28 cellular contexts compared by ENCODE assay signal in genomic region chr6:93248591-93248990, GRCh38.
"Had no signal": no experiment of that assay in that cellular context is flagged by ENCODE, and none has a peak within 500 bp of the region (broad histone marks: within the 10 kb centered on the region; RNA-seq: fewer than 3 reads in every experiment).

No MANE protein-coding gene starts in this region.

- H3K27ac Mint-ChIP-seq: activated CD4-positive, alpha-beta memory T cell treated with anti-CD3 and anti-CD28 coated beads, Interleukin-2, amount 10 ng/mL, durations not matched to agents 7 days and 5 days; activated CD4-positive, alpha-beta T cell treated with anti-CD3 and anti-CD28 coated beads for 36 hours; activated naive CD4-positive, alpha-beta T cell treated with anti-CD3 and anti-CD28 coated beads for 36 hours; activated naive CD8-positive, alpha-beta T cell; activated T-helper 17 cell treated with anti-CD3 and anti-CD28 coated beads, Interleukin-2, amount 50 U/mL, for 72 hours had no signal

- H3K27me3 Mint-ChIP-seq: activated CD4-positive, alpha-beta memory T cell treated with anti-CD3 and anti-CD28 coated beads, Interleukin-2, amount 10 ng/mL, durations not matched to agents 7 days and 5 days; activated CD4-positive, alpha-beta T cell treated with anti-CD3 and anti-CD28 coated beads for 36 hours; activated naive CD8-positive, alpha-beta T cell; activated T-helper 17 cell treated with anti-CD3 and anti-CD28 coated beads, Interleukin-2, amount 50 U/mL, for 72 hours had no signal

- DNase-seq: activated CD4-positive, alpha-beta memory T cell treated with anti-CD3 and anti-CD28 coated beads, Interleukin-2, amount 10 ng/mL, durations not matched to agents 7 days and 5 days; activated CD4-positive, alpha-beta T cell treated with anti-CD3 and anti-CD28 coated beads for 36 hours; activated CD4-positive, alpha-beta T cell treated with anti-CD3 and anti-CD28 coated beads, Interleukin-2, amount 50 U/mL, for 1 hour; activated gamma-delta T cell; activated naive CD4-positive, alpha-beta T cell treated with anti-CD3 and anti-CD28 coated beads for 36 hours; activated T-cell treated with anti-CD3 and anti-CD28 coated beads for 4 hours; activated T-cell treated with anti-CD3 and anti-CD28 coated beads, Interleukin-2, amount 50 U/mL, for 48 hours; amygdala; cerebellar nuclear complex; KG1; MG63; MV-4-11; NCI-H1092 treated with DMSO at 0.1 percent for 48 hours; NCI-H1417 treated with DMSO at 0.1 percent for 48 hours; NCI-H1694; NCI-H2029 treated with DMSO at 0.1 percent for 48 hours; NCI-H510A; NCI-H526 treated with DMSO at 0.1 percent for 48 hours; NCI-H82; Right ventricle myocardium superior; SJCRH30; SK-N-SH; T-helper 1 cell; WERI-Rb-1 had no signal

- H3K9me2 ChIP-seq: SK-N-SH had no signal

- H3K4me2 ChIP-seq: SK-N-SH had no signal

- H3K4me1 Mint-ChIP-seq: activated CD4-positive, alpha-beta memory T cell treated with anti-CD3 and anti-CD28 coated beads, Interleukin-2, amount 10 ng/mL, durations not matched to agents 7 days and 5 days; activated CD4-positive, alpha-beta T cell treated with anti-CD3 and anti-CD28 coated beads for 36 hours; activated T-helper 17 cell treated with anti-CD3 and anti-CD28 coated beads, Interleukin-2, amount 50 U/mL, for 72 hours had no signal

- H3K4me3 ChIP-seq: MG63, SJCRH30 had no signal

- H3K9me3 ChIP-seq: MG63, SJCRH30, SK-N-SH had no signal

- H3K9ac ChIP-seq: SK-N-SH had no signal

- H3K4me3 Mint-ChIP-seq: activated CD4-positive, alpha-beta memory T cell treated with anti-CD3 and anti-CD28 coated beads, Interleukin-2, amount 10 ng/mL, durations not matched to agents 7 days and 5 days; activated CD4-positive, alpha-beta T cell treated with anti-CD3 and anti-CD28 coated beads for 36 hours; activated naive CD4-positive, alpha-beta T cell treated with anti-CD3 and anti-CD28 coated beads for 36 hours; activated naive CD8-positive, alpha-beta T cell; activated T-helper 17 cell treated with anti-CD3 and anti-CD28 coated beads, Interleukin-2, amount 50 U/mL, for 72 hours had no signal

- H3K4me1 ChIP-seq: SJCRH30 had no signal

- H3K36me3 Mint-ChIP-seq: activated naive CD8-positive, alpha-beta T cell had no signal

- H3K27ac ChIP-seq: RWPE1, SJCRH30, WERI-Rb-1 had no signal

- H3K27me3 ChIP-seq: MG63, SJCRH30 had no signal

- H3K9me3 Mint-ChIP-seq: activated CD4-positive, alpha-beta memory T cell treated with anti-CD3 and anti-CD28 coated beads, Interleukin-2, amount 10 ng/mL, durations not matched to agents 7 days and 5 days; activated T-helper 17 cell treated with anti-CD3 and anti-CD28 coated beads, Interleukin-2, amount 50 U/mL, for 72 hours had no signal

- ATAC-seq: activated CD4-positive, alpha-beta T cell treated with anti-CD3 and anti-CD28 coated beads for 36 hours; activated T-helper 17 cell treated with anti-CD3 and anti-CD28 coated beads, Interleukin-2, amount 50 U/mL, for 72 hours; Panc1 had no signal

- H3K36me3 ChIP-seq: MG63, WERI-Rb-1 had no signal
